Comparison of ENCODE assay signal across 11 cellular contexts in genomic region chr18:50806208-50806616, GRCh38. TPM values are rescaled to one million over a fixed set of nuclear protein-coding genes. Genes with fewer than 3 reads are reported as not detected.
DNase-seq lines count a peak whose midpoint lies in the region; ATAC-seq, FAIRE-seq and TF ChIP-seq lines count a peak whose summit lies in the region.
"Had no signal": no experiment of that assay in that cellular context is flagged by ENCODE, and none has a peak within 500 bp of the region (broad histone marks: within the 10 kb centered on the region; RNA-seq: fewer than 3 reads in every experiment).

No MANE protein-coding gene starts in this region.

- no peaks in the 10 kb centered on the region for H3K9me3 Mint-ChIP-seq in activated T-helper 1 cell treated with anti-CD3 and anti-CD28 coated beads, Interleukin-12 subunit alpha, Interleukin-12 subunit beta, Interleukin-2, Interleukin-4 antibody, amounts not matched to agents 30 ng/mL and 10 ng/mL and 1 ng/mL, durations not matched to agents 14 hours and 24 hours and 36 hours

- TF ChIP-seq POLR2A in K562 (conservative IDR thresholded peaks at IDR 0.05), result no peak
- no peak for TF ChIP-seq POLR2A in sigmoid colon (IDR thresholded peaks at IDR 0.05)

- H3K27ac ChIP-seq in HL-60 (replicated peaks) (peak overlapping the region; percentile 20; the same call in 1 of the 2 replicates), K562 (ENCODE audit: extremely low read depth, low read depth, low read length) (no peak overlapping the region), pancreas (peak overlapping the region in 2 of 4 donors; percentile 40 to 52), sigmoid colon (no peak overlapping the region)
- H3K27ac ChIP-seq: ascending aorta, thoracic aorta had no signal

- H3K9ac ChIP-seq in K562 (ENCODE audit: insufficient read depth in 1 of 2, low read depth in 2 of 2, low read length in 2 of 2), result no peak overlapping the region

- BruUV-seq in K562 (replicated peaks; lab: Mats Ljungman, UMichigan), result no TSS peak

- H2AFZ ChIP-seq in K562 (ENCODE audit: low read depth, low read length), result peak overlapping the region; percentile 55

- TF ChIP-seq CTCF in HL-60 (IDR thresholded peaks at IDR 0.05; ENCODE audit: insufficient read depth, low read length), result peak; percentile 9
- peak in 2 of 3 experiments; percentile 7 to 17; a peak in 2 of 6 replicates for TF ChIP-seq CTCF in K562 (IDR thresholded peaks at IDR 0.05 in 2 of 3, conservative IDR thresholded peaks at IDR 0.05 in 1 of 3; ENCODE audit: insufficient read depth in 2 of 3, low read depth in 1 of 3, low read length in 3 of 3)
- no peak for TF ChIP-seq CTCF in pancreas (IDR thresholded peaks at IDR 0.05)
- TF ChIP-seq CTCF in sigmoid colon (IDR thresholded peaks at IDR 0.05), result no peak

- H3K79me2 ChIP-seq in K562 (ENCODE audit: control insufficient read depth, insufficient read depth, low read length), result no peaks in the 10 kb centered on the region

- DNase-seq in HL-60 (ENCODE audit: low read depth in 1 of 2, low spot score in 1 of 2) (peak; percentile 88), K562 (ENCODE audit: extremely low read depth in 1 of 4, low spot score in 3 of 4) (peak in 3 of 4 experiments; percentile 22 to 52 (median 30)), pancreas (peak in 5 of 6 donors; percentile 64 to 84 (median 74)), DMS114 treated with DMSO at 0.1 percent for 48 hours (lab: John Stamatoyannopoulos, UW; ENCODE audit: unreplicated experiment) (no peak), sigmoid colon (no peak)
- DNase-seq in activated T-helper 1 cell treated with anti-CD3 and anti-CD28 coated beads, Interleukin-12 subunit alpha, Interleukin-12 subunit beta, Interleukin-2, Interleukin-4 antibody, amounts not matched to agents 30 ng/mL and 10 ng/mL and 1 ng/mL, durations not matched to agents 14 hours and 24 hours and 36 hours (ENCODE audit: low spot score), result no peak

- in situ Hi-C loops in K562 (cut with MboI), result no loop called here

- 0% methylated on average over 14 of the region's 15 CpGs for WGBS in K562 (ENCODE audit: insufficient coverage, low coverage, missing lambda C conversion rate)
- WGBS in pancreas, 2 donors, result 13 to 22% methylated on average over 15 of the region's 15 CpGs
- WGBS in sigmoid colon, 2 donors, result 13 to 23% methylated on average over 15 of the region's 15 CpGs

- no peaks in the 10 kb centered on the region for H3K9me3 ChIP-seq in K562 (replicated peaks; ENCODE audit: control insufficient read depth, insufficient read depth, low read depth, low read length)
- no peaks in the 10 kb centered on the region for H3K9me3 ChIP-seq in pancreas
- H3K9me3 ChIP-seq in sigmoid colon, result no peaks in the 10 kb centered on the region
- H3K9me3 ChIP-seq: ascending aorta, thoracic aorta had no signal

- no peaks in the 10 kb centered on the region for H3K9me1 ChIP-seq in K562 (ENCODE audit: control insufficient read depth, insufficient read depth, low read length)

- TF ChIP-seq RAD21 in K562 (CRISPR knock-in tag; conservative IDR thresholded peaks at IDR 0.05 in 1 of 2, IDR thresholded peaks at IDR 0.05 in 1 of 2), result peak in 1 of 2 experiments; percentile 28; a peak in 1 of 4 replicates

- H3K27ac Mint-ChIP-seq in activated T-helper 1 cell treated with anti-CD3 and anti-CD28 coated beads, Interleukin-12 subunit alpha, Interleukin-12 subunit beta, Interleukin-2, Interleukin-4 antibody, amounts not matched to agents 30 ng/mL and 10 ng/mL and 1 ng/mL, durations not matched to agents 14 hours and 24 hours and 36 hours, result no peak overlapping the region

- H3K36me3 ChIP-seq in K562 (ENCODE audit: control insufficient read depth, insufficient read depth, low read length) (no peaks in the 10 kb centered on the region), pancreas (no peaks in the 10 kb centered on the region), sigmoid colon (no peaks in the 10 kb centered on the region)
- H3K36me3 ChIP-seq: ascending aorta, thoracic aorta had no signal

- no peaks in the 10 kb centered on the region for H4K20me1 ChIP-seq in K562 (replicated peaks; ENCODE audit: control insufficient read depth, insufficient read depth, low read length)

- intact Hi-C loops in K562 (cut with micrococcal nuclease) (no loop called here), pancreas (cut with DNase I) (no loop called here), sigmoid colon (cut with DNase I) (no loop called here)
- intact Hi-C loops in activated T-helper 1 cell treated with anti-CD3 and anti-CD28 coated beads, Interleukin-12 subunit alpha, Interleukin-12 subunit beta, Interleukin-2, Interleukin-4 antibody, amounts not matched to agents 30 ng/mL and 10 ng/mL and 1 ng/mL, durations not matched to agents 14 hours and 24 hours and 36 hours (cut with micrococcal nuclease), result no loop called here

- ATAC-seq in GM19395 (IDR thresholded peaks at IDR 0.05; ENCODE audit: unreplicated experiment), result peak; percentile 80
- peak; percentile 90 for ATAC-seq in K562
- ATAC-seq in pancreas, result peak; percentile 74 to 84 (median 79)

- H3K4me1 ChIP-seq in K562 (replicated peaks in 1 of 2; ENCODE audit: control insufficient read depth in 2 of 2, insufficient read depth in 2 of 2, low read length in 2 of 2) (peaks cover 0 to 6% of the 10 kb centered on the region in 2 experiments; a peak in 2 of 5 replicates), pancreas (peaks cover 0 to 22% (median 6%) of the 10 kb centered on the region in 3 donors), sigmoid colon (peaks cover 0 to 8% (median 5%) of the 10 kb centered on the region in 4 donors)
- H3K4me1 ChIP-seq: ascending aorta had no signal

- no peaks in the 10 kb centered on the region for H3K36me3 Mint-ChIP-seq in activated T-helper 1 cell treated with anti-CD3 and anti-CD28 coated beads, Interleukin-12 subunit alpha, Interleukin-12 subunit beta, Interleukin-2, Interleukin-4 antibody, amounts not matched to agents 30 ng/mL and 10 ng/mL and 1 ng/mL, durations not matched to agents 14 hours and 24 hours and 36 hours (ENCODE audit: low read depth)

- TF ChIP-seq EP300 in K562 (IDR thresholded peaks at IDR 0.05; ENCODE audit: low read length) (no peak), sigmoid colon (IDR thresholded peaks at IDR 0.05) (no peak)

- no peak overlapping the region for H3K4me3 Mint-ChIP-seq in activated T-helper 1 cell treated with anti-CD3 and anti-CD28 coated beads, Interleukin-12 subunit alpha, Interleukin-12 subunit beta, Interleukin-2, Interleukin-4 antibody, amounts not matched to agents 30 ng/mL and 10 ng/mL and 1 ng/mL, durations not matched to agents 14 hours and 24 hours and 36 hours

- POLR2A ChIA-PET in K562 (lab: Yijun Ruan, JAX), result interaction anchor here (0.7 kb wide), 1 partner anchor 54 kb away, joined by 4 read pairs; no protein-coding TSS in a partner anchor

- no peak for FAIRE-seq in K562 (lab: Jason Lieb, UNC)
- no peak for FAIRE-seq in pancreas (lab: Jason Lieb, UNC)
- FAIRE-seq: G401.6 had no signal

- peaks cover 21% of the 10 kb centered on the region for H3K27me3 Mint-ChIP-seq in activated T-helper 1 cell treated with anti-CD3 and anti-CD28 coated beads, Interleukin-12 subunit alpha, Interleukin-12 subunit beta, Interleukin-2, Interleukin-4 antibody, amounts not matched to agents 30 ng/mL and 10 ng/mL and 1 ng/mL, durations not matched to agents 14 hours and 24 hours and 36 hours (ENCODE audit: insufficient read depth)

- H3K4me3 ChIP-seq in HL-60 (replicated peaks; ENCODE audit: insufficient read depth, low read length), result no peak overlapping the region
- no peak overlapping the region for H3K4me3 ChIP-seq in K562
- no peak overlapping the region for H3K4me3 ChIP-seq in pancreas
- H3K4me3 ChIP-seq in sigmoid colon, result no peak overlapping the region
- H3K4me3 ChIP-seq: ascending aorta, thoracic aorta had no signal

- H3K27me3 ChIP-seq in HL-60 (ENCODE audit: insufficient read depth, poor library complexity, severe bottlenecking) (no peaks in the 10 kb centered on the region), K562 (ENCODE audit: control insufficient read depth in 2 of 2, insufficient read depth in 2 of 2, low read length in 2 of 2) (peaks cover 0 to 6% of the 10 kb centered on the region in 2 experiments; a peak in 2 of 5 replicates), pancreas (no peaks in the 10 kb centered on the region), sigmoid colon (no peaks in the 10 kb centered on the region)
- H3K27me3 ChIP-seq: ascending aorta had no signal

- no peaks in the 10 kb centered on the region for H3K4me1 Mint-ChIP-seq in activated T-helper 1 cell treated with anti-CD3 and anti-CD28 coated beads, Interleukin-12 subunit alpha, Interleukin-12 subunit beta, Interleukin-2, Interleukin-4 antibody, amounts not matched to agents 30 ng/mL and 10 ng/mL and 1 ng/mL, durations not matched to agents 14 hours and 24 hours and 36 hours (ENCODE audit: low read depth)

- CTCF ChIA-PET in K562 (lab: Yijun Ruan, JAX; ENCODE audit: low intra/inter-chr PET ratio), result interaction anchor here (0.6 kb wide), 1 partner anchor 766 kb away, joined by 6 read pairs; no protein-coding TSS in a partner anchor

- H3K4me2 ChIP-seq in K562 (ENCODE audit: insufficient read depth, low read length), result peak overlapping the region; percentile 46; the same call in 1 of the 2 replicates

RNA-seq across cellular contexts. Expression of gene MRO, which starts 13.6 kb away (rescaled TPM):
- total RNA-seq in K562 (2011; cell fraction: chromatin; rRNA removed; ENCODE audit: low replicate concordance), result not detected in 2 replicates
- total RNA-seq in K562 (2011; cell fraction: nucleolus; rRNA removed), result not detected in 2 replicates
- not detected in 2 replicates for total RNA-seq in K562 (2011; cell fraction: nucleoplasm; rRNA removed)
- total RNA-seq in K562 (2014; rRNA removed), result not detected in 2 replicates
- total RNA-seq in K562 (2014; rRNA removed; fragmentation: Illumina TruSeq; extraction: Trizol), result not detected in 2 replicates
- not detected in 2 replicates for total RNA-seq in K562 (2015; rRNA removed; fragmentation: Illumina TruSeq; extraction: Trizol)
- total RNA-seq in K562 (2021), result not detected in 2 replicates
- polyA plus RNA-seq in K562 (2011; rRNA removed), result not detected in 2 replicates
- 0.22 TPM in 1 of 2 replicates, not detected in the other for polyA plus RNA-seq in K562 (2011; cell fraction: cytosol; rRNA removed)
- not detected in 2 replicates for polyA plus RNA-seq in K562 (2011; cell fraction: nucleus; rRNA removed)
- polyA plus RNA-seq in K562 (2012), result not detected in 2 replicates
- polyA plus RNA-seq in K562 (2014; fragmentation: Illumina TruSeq; extraction: Trizol), result not detected in 2 replicates
- polyA plus RNA-seq in K562 (2014; fragmentation: Nextera tagmentation; extraction: Ambion mirVana), result under 1 TPM in 1 of 2 experiments, not detected in 1; 0.06 TPM
- polyA plus RNA-seq in K562 (2014; rRNA removed), result not detected in 2 replicates
- not detected in 2 replicates for polyA minus RNA-seq in K562 (2011; rRNA and poly(A)+ RNA removed)
- not detected in 2 replicates for polyA minus RNA-seq in K562 (2011; cell fraction: cytosol; rRNA and poly(A)+ RNA removed)
- polyA minus RNA-seq in K562 (2011; cell fraction: nucleus; rRNA and poly(A)+ RNA removed), result not detected in 2 replicates
- total RNA-seq in pancreas, result 1 to 10 TPM in 4 of 6 donors, under 1 TPM in 2; 0.66 to 3.9 (median 1.3) TPM
- 1 to 10 TPM in 1 of 2 donors, under 1 TPM in 1; 0.19 to 1.0 TPM for polyA plus RNA-seq in pancreas
- 1 to 10 TPM in 1 of 4 donors, under 1 TPM in 3; under 0.01 to 2.5 (median 0.45) TPM for total RNA-seq in sigmoid colon
- under 1 TPM in 2 of 3 donors, not detected in 1; 0.12 to 0.46 TPM for polyA plus RNA-seq in sigmoid colon
- total RNA-seq in activated T-helper 1 cell treated with anti-CD3 and anti-CD28 coated beads, Interleukin-12 subunit alpha, Interleukin-12 subunit beta, Interleukin-2, Interleukin-4 antibody, amounts not matched to agents 30 ng/mL and 10 ng/mL and 1 ng/mL, durations not matched to agents 14 hours and 24 hours and 36 hours, result not detected in 2 replicates
- total RNA-seq: RPMI7951 had no signal

Comparison
In these comparisons a context has a peak if more than half of its experiments do, and no peak if none do; other contexts are left out.
1. DNase-seq: peak in HL-60 (2 of 2), K562 (3 of 4) and pancreas (5 of 6); none in DMS114 treated with DMSO at 0.1 percent for 48 hours (single experiment), sigmoid colon (single experiment) and activated T-helper 1 cell treated with anti-CD3 and anti-CD28 coated beads, Interleukin-12 subunit alpha, Interleukin-12 subunit beta, Interleukin-2, Interleukin-4 antibody, amounts not matched to agents 30 ng/mL and 10 ng/mL and 1 ng/mL, durations not matched to agents 14 hours and 24 hours and 36 hours (single experiment).
2. CTCF ChIP-seq: peak in HL-60 (single experiment) and K562 (2 of 3); none in pancreas (0 of 4) and sigmoid colon (0 of 4).
3. Peak in every context shown above with its lines, with median percentiles within 50 percentile points of each other: ATAC-seq.